In the genomic region with DNA sequence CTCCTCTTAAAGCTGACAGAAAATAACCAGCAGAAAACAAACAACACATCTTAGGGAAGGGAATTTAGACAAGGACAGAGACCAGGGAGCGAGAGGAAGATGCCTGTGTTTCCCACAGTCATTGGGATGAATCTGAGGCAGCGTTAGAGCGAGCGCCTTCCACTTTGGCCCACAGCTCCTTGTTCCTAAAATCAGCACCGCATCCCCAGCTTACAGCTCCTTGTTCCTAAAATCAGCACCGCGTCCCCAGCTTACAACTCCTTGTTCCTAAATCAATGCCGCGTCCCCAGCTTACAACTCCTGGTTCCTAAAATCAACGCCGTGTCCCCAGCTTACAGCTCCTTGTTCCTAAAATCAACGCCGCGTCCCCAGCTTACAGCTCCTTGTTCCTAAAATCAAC, we compare ENCODE assay signal across 16 cellular contexts.
DNase-seq lines count a peak whose midpoint lies in the region; TF ChIP-seq lines count a peak whose summit lies in the region.
"Had no signal": no experiment of that assay in that cellular context is flagged by ENCODE, and none has a peak within 500 bp of the region (broad histone marks: within the 10 kb centered on the region; RNA-seq: fewer than 3 reads in every experiment).

No MANE protein-coding gene starts in this region.

- H3K27ac ChIP-seq in endodermal cell (ENCODE audit: low read depth, low read length) (no peak overlapping the region), neuronal stem cell (replicated peaks; ENCODE audit: low read length) (no peak overlapping the region)
- H3K27ac ChIP-seq: 22Rv1; A549; BLaER1 treated with 17β-estradiol and CSF1 and Interleukin-3, amounts not matched to agents 10 nM and 100 nM; C4-2B had no signal

- no peaks in the 10 kb centered on the region for H3K27me3 ChIP-seq in endodermal cell (ENCODE audit: control insufficient read depth, insufficient read depth, low read length, poor library complexity, severe bottlenecking)
- H3K27me3 ChIP-seq in neuronal stem cell (ENCODE audit: control insufficient read depth in 3 of 3, insufficient read depth in 3 of 3, low read depth in 1 of 3, low read length in 3 of 3): peaks cover 0 to 7% (median 0%) of the 10 kb centered on the region in 3 experiments
- H3K27me3 ChIP-seq: BLaER1 treated with 17β-estradiol and CSF1 and Interleukin-3, amounts not matched to agents 10 nM and 100 nM had no signal

- H3K36me3 Mint-ChIP-seq in endodermal cell (ENCODE audit: low read depth): no peaks in the 10 kb centered on the region
- no peaks in the 10 kb centered on the region for H3K36me3 Mint-ChIP-seq in nephron progenitor cell (ENCODE audit: low read depth)
- H3K36me3 Mint-ChIP-seq: CD8-positive, alpha-beta T cell had no signal

- H3K27me3 Mint-ChIP-seq in endodermal cell (ENCODE audit: insufficient read depth): no peaks in the 10 kb centered on the region
- H3K27me3 Mint-ChIP-seq in nephron progenitor cell (ENCODE audit: low read depth, poor library complexity): peaks cover 10% of the 10 kb centered on the region
- H3K27me3 Mint-ChIP-seq: B cell had no signal

- no peak overlapping the region for H3K23ac ChIP-seq in neuronal stem cell (ENCODE audit: low read depth, low read length, poor library complexity)

- H3K27ac Mint-ChIP-seq in endodermal cell: peak overlapping the region; percentile 31
- peak overlapping the region; percentile 96 for H3K27ac Mint-ChIP-seq in nephron progenitor cell
- H3K27ac Mint-ChIP-seq: B cell; CD4-positive, alpha-beta T cell; CD8-positive, alpha-beta T cell had no signal

- H3K79me1 ChIP-seq in neuronal stem cell (ENCODE audit: low read depth, low read length): no peaks in the 10 kb centered on the region

- H3K4me1 Mint-ChIP-seq in endodermal cell: peaks cover 6% of the 10 kb centered on the region
- H3K4me1 Mint-ChIP-seq in nephron progenitor cell: peaks cover 57% of the 10 kb centered on the region
- H3K4me1 Mint-ChIP-seq: B cell had no signal

- H2AK5ac ChIP-seq in neuronal stem cell (ENCODE audit: low read depth, low read length): no peak overlapping the region

- no peak overlapping the region for H2BK5ac ChIP-seq in neuronal stem cell (ENCODE audit: low read length)

- no peaks in the 10 kb centered on the region for H3K36me3 ChIP-seq in endodermal cell (ENCODE audit: control insufficient read depth, insufficient read depth, low read length)
- no peaks in the 10 kb centered on the region for H3K36me3 ChIP-seq in neuronal stem cell (replicated peaks in 1 of 2; ENCODE audit: control insufficient read depth in 2 of 2, insufficient read depth in 2 of 2, low read length in 2 of 2)
- H3K36me3 ChIP-seq: BLaER1 treated with 17β-estradiol and CSF1 and Interleukin-3, amounts not matched to agents 10 nM and 100 nM had no signal

- 70 to 80% methylated on average over 8 to 11 of the region's 14 CpGs for WGBS in endodermal cell (ENCODE audit: insufficient coverage in 1 of 2, insufficient read length in 1 of 2), 2 experiments
- WGBS in neuronal stem cell (ENCODE audit: extremely low coverage in 2 of 2, insufficient read length in 2 of 2, insufficient replicate concordance in 1 of 2), 2 donors: no CpG with 5 or more reads among the region's 14 CpGs

- H3K4ac ChIP-seq in neuronal stem cell (ENCODE audit: low read length): no peak overlapping the region

- H3K4me1 ChIP-seq in endodermal cell (ENCODE audit: control insufficient read depth, insufficient read depth, low read length) (no peaks in the 10 kb centered on the region), neuronal stem cell (ENCODE audit: control insufficient read depth in 2 of 2, insufficient read depth in 1 of 2, low read depth in 1 of 2, low read length in 2 of 2) (peaks cover 0 to 6% of the 10 kb centered on the region in 2 donors)
- H3K4me1 ChIP-seq: A549, Caco-2 had no signal

- H3K9me3 Mint-ChIP-seq in endodermal cell (peaks cover 3% of the 10 kb centered on the region), nephron progenitor cell (no peaks in the 10 kb centered on the region)
- H3K9me3 Mint-ChIP-seq: CD4-positive, alpha-beta T cell; CD8-positive, alpha-beta T cell had no signal

- no peak overlapping the region for H3K4me2 ChIP-seq in neuronal stem cell (ENCODE audit: insufficient read depth, low read length, poor library complexity, severe bottlenecking)
- H3K4me2 ChIP-seq: A549; BLaER1 treated with 17β-estradiol and CSF1 and Interleukin-3, amounts not matched to agents 10 nM and 100 nM had no signal

- no peak overlapping the region for H4K8ac ChIP-seq in neuronal stem cell (ENCODE audit: low read depth, low read length)

- H3K9me3 ChIP-seq in endodermal cell (ENCODE audit: control insufficient read depth, low read length): peaks cover 47% of the 10 kb centered on the region
- no peaks in the 10 kb centered on the region for H3K9me3 ChIP-seq in neuronal stem cell (replicated peaks in 1 of 2; ENCODE audit: control insufficient read depth in 2 of 2, insufficient read depth in 1 of 2, low read depth in 1 of 2, low read length in 2 of 2)
- H3K9me3 ChIP-seq: A549, Caco-2 had no signal

- no peak overlapping the region for H3K18ac ChIP-seq in neuronal stem cell (ENCODE audit: low read length)

- no peak overlapping the region for H2BK15ac ChIP-seq in neuronal stem cell (ENCODE audit: low read length)

- H2BK12ac ChIP-seq in neuronal stem cell (ENCODE audit: low read length): peak overlapping the region; percentile 18

- no peak overlapping the region for H4K91ac ChIP-seq in neuronal stem cell (ENCODE audit: low read depth, low read length, poor library complexity)

- no peak overlapping the region for H2BK120ac ChIP-seq in neuronal stem cell (ENCODE audit: low read depth, low read length)

- no peak overlapping the region for H2AFZ ChIP-seq in neuronal stem cell (ENCODE audit: low read length)

- H3K9ac ChIP-seq in endodermal cell (ENCODE audit: extremely low read depth, low read length, poor library complexity, severe bottlenecking) (no peak overlapping the region), neuronal stem cell (ENCODE audit: low read depth, low read length, poor library complexity) (no peak overlapping the region)
- H3K9ac ChIP-seq: BLaER1 treated with 17β-estradiol and CSF1 and Interleukin-3, amounts not matched to agents 10 nM and 100 nM had no signal

- DNase-seq in endodermal cell: no peak
- no peak for DNase-seq in nephron progenitor cell
- no peak for DNase-seq in neuronal stem cell (ENCODE audit: low spot score)
- no peak for DNase-seq in NCI-H2171 (lab: John Stamatoyannopoulos, UW)
- no peak for DNase-seq in NCI-H226
- DNase-seq: AML-193; Caco-2; Calu3; CD4-positive, alpha-beta T cell; CD8-positive, alpha-beta T cell; GF-D8 had no signal

- H3K14ac ChIP-seq in neuronal stem cell (ENCODE audit: low read length): no peak overlapping the region

- peak overlapping the region; percentile 23 for H3K4me3 ChIP-seq in endodermal cell (ENCODE audit: low read length)
- H3K4me3 ChIP-seq in neuronal stem cell (ENCODE audit: low read length in 2 of 2): no peak overlapping the region
- H3K4me3 ChIP-seq: A549; BLaER1 treated with 17β-estradiol and CSF1 and Interleukin-3, amounts not matched to agents 10 nM and 100 nM had no signal

- H3K4me3 Mint-ChIP-seq in endodermal cell (no peak overlapping the region), nephron progenitor cell (peak overlapping the region; percentile 14)
- H3K4me3 Mint-ChIP-seq: B cell; CD4-positive, alpha-beta T cell; CD8-positive, alpha-beta T cell had no signal

- TF ChIP-seq CTCF in endodermal cell (conservative IDR thresholded peaks at IDR 0.05) (no peak), nephron progenitor cell (IDR thresholded peaks at IDR 0.05) (no peak)
